In genomic region chr9:107222020-107222522, GRCh38 we compare ENCODE assay signal across 12 cellular contexts.
DNase-seq lines count a peak whose midpoint lies in the region; ATAC-seq and TF ChIP-seq lines count a peak whose summit lies in the region.
"Had no signal": no experiment of that assay in that cellular context is flagged by ENCODE, and none has a peak within 500 bp of the region (broad histone marks: within the 10 kb centered on the region; RNA-seq: fewer than 3 reads in every experiment).

No MANE protein-coding gene starts in this region.

- H3K4me3 ChIP-seq in muscle layer of duodenum (ENCODE audit: low read depth in 1 of 2, low read length in 2 of 2) (peak overlapping the region; percentile 1 to 45), H7 (ENCODE audit: insufficient read depth, low read depth, low read length) (no peak overlapping the region), mammary epithelial cell (replicated peaks in 1 of 3; ENCODE audit: insufficient read depth in 1 of 3, low read depth in 2 of 3, low read length in 3 of 3) (no peak overlapping the region)
- H3K4me3 ChIP-seq: BLaER1 treated with 17β-estradiol and CSF1 and Interleukin-3, amounts not matched to agents 10 nM and 100 nM; gastroesophageal sphincter had no signal

- no peak overlapping the region for H2AFZ ChIP-seq in mammary epithelial cell (ENCODE audit: low read depth, low read length)

- in situ Hi-C loops in mammary epithelial cell (cut with MboI; ENCODE audit: low sequenced_read_pairs in 2 of 2) = no loop called here

- peaks cover 0 to 9% of the 10 kb centered on the region in 2 donors for H3K4me1 ChIP-seq in muscle layer of duodenum (ENCODE audit: control insufficient read depth in 1 of 2, insufficient read depth in 2 of 2, low read length in 2 of 2)
- H3K4me1 ChIP-seq in mammary epithelial cell (ENCODE audit: insufficient read depth, low read length) = no peaks in the 10 kb centered on the region

- TF ChIP-seq CTCF in mammary epithelial cell (conservative IDR thresholded peaks at IDR 0.05 in 1 of 2, IDR thresholded peaks at IDR 0.05 in 1 of 2; ENCODE audit: extremely low read depth in 1 of 2, insufficient read depth in 1 of 2, low read depth in 1 of 2, low read length in 2 of 2) = no peak

- no peak overlapping the region for H3K27ac ChIP-seq in muscle layer of duodenum (ENCODE audit: low read length)
- no peak overlapping the region for H3K27ac ChIP-seq in mammary epithelial cell (ENCODE audit: insufficient read depth, low read depth, low read length)
- H3K27ac ChIP-seq: BLaER1 treated with 17β-estradiol and CSF1 and Interleukin-3, amounts not matched to agents 10 nM and 100 nM; gastroesophageal sphincter had no signal

- intact Hi-C loops in mammary epithelial cell (cut with micrococcal nuclease) = no loop called here

- ATAC-seq in GM18520 (IDR thresholded peaks at IDR 0.05; ENCODE audit: unreplicated experiment) = no peak
- ATAC-seq: gastroesophageal sphincter had no signal

- H3K4me2 ChIP-seq in mammary epithelial cell (ENCODE audit: insufficient read depth, low read depth, low read length) = no peak overlapping the region

- no peaks in the 10 kb centered on the region for H3K79me2 ChIP-seq in mammary epithelial cell (ENCODE audit: insufficient read depth, low read length)

- 91% methylated on average over 7 of the region's 7 CpGs for WGBS in mammary epithelial cell (ENCODE audit: low coverage, missing lambda C conversion rate)

- dilution Hi-C loops in mammary epithelial cell (cut with HindIII; ENCODE audit: low sequenced_read_pairs) = loop anchor here (5.0 kb wide), 1 partner anchor 45 kb away; no protein-coding TSS in a partner anchor

- H3K9me3 ChIP-seq in muscle layer of duodenum (ENCODE audit: control insufficient read depth in 1 of 2, low read length in 2 of 2) (no peaks in the 10 kb centered on the region), mammary epithelial cell (replicated peaks; ENCODE audit: insufficient read depth, low read length) (no peaks in the 10 kb centered on the region)
- H3K9me3 ChIP-seq: BLaER1 treated with 17β-estradiol and CSF1 and Interleukin-3, amounts not matched to agents 10 nM and 100 nM; gastroesophageal sphincter had no signal

- no peaks in the 10 kb centered on the region for H3K36me3 ChIP-seq in muscle layer of duodenum (ENCODE audit: control insufficient read depth in 1 of 2, insufficient read depth in 2 of 2, low read length in 2 of 2)
- H3K36me3 ChIP-seq in H7 (replicated peaks; ENCODE audit: control insufficient read depth, insufficient read depth, low read length) = no peaks in the 10 kb centered on the region
- no peaks in the 10 kb centered on the region for H3K36me3 ChIP-seq in mammary epithelial cell (ENCODE audit: insufficient read depth, low read length)
- H3K36me3 ChIP-seq: BLaER1 treated with 17β-estradiol and CSF1 and Interleukin-3, amounts not matched to agents 10 nM and 100 nM; gastroesophageal sphincter had no signal

- H3K9ac ChIP-seq in mammary epithelial cell (ENCODE audit: insufficient read depth, low read length) = no peak overlapping the region
- H3K9ac ChIP-seq: BLaER1 treated with 17β-estradiol and CSF1 and Interleukin-3, amounts not matched to agents 10 nM and 100 nM had no signal

- DNase-seq in COLO668 (lab: John Stamatoyannopoulos, UW; ENCODE audit: unreplicated experiment) (peak; percentile 47), M059J (ENCODE audit: low read depth) (peak; percentile 57), dedifferentiated amniotic fluid mesenchymal stem cell (ENCODE audit: extremely low spot score) (peak; percentile 42), GF-D8 (lab: John Stamatoyannopoulos, UW) (no peak), H7 (no peak), mammary epithelial cell (no peak)
- DNase-seq: activated T-cell treated with anti-CD3 and anti-CD28 coated beads, Interleukin-2, amount 50 U/mL, for 24 hours; NCI-H1092 treated with DMSO at 0.1 percent for 48 hours had no signal

- H3K27me3 ChIP-seq in muscle layer of duodenum (ENCODE audit: low read depth, low read length) = no peaks in the 10 kb centered on the region
- H3K27me3 ChIP-seq in H7 (ENCODE audit: control insufficient read depth, insufficient read depth, low read length) = no peaks in the 10 kb centered on the region
- H3K27me3 ChIP-seq in mammary epithelial cell (ENCODE audit: insufficient read depth, low read length) = no peaks in the 10 kb centered on the region
- H3K27me3 ChIP-seq: BLaER1 treated with 17β-estradiol and CSF1 and Interleukin-3, amounts not matched to agents 10 nM and 100 nM; gastroesophageal sphincter had no signal

- no peaks in the 10 kb centered on the region for H4K20me1 ChIP-seq in mammary epithelial cell (ENCODE audit: insufficient read depth, low read length)
- H4K20me1 ChIP-seq: BLaER1 treated with 17β-estradiol and CSF1 and Interleukin-3, amounts not matched to agents 10 nM and 100 nM had no signal

- CTCF ChIA-PET in mammary epithelial cell (lab: Charles Lee; ENCODE audit: low non-redundant PET) = no interaction called here

- no TSS peak for BruUV-seq in mammary epithelial cell (replicated peaks; lab: Mats Ljungman, UMichigan)

Comparison
In these comparisons a context has a peak if more than half of its experiments do, and no peak if none do; other contexts are left out.
1. DNase-seq: peak in COLO668 (single experiment), M059J (single experiment) and dedifferentiated amniotic fluid mesenchymal stem cell (single experiment); none in GF-D8 (single experiment), H7 (single experiment) and mammary epithelial cell (single experiment).
2. H3K4me3 ChIP-seq: peak in muscle layer of duodenum (2 of 2); none in H7 (single experiment) and mammary epithelial cell (0 of 3).